1 cellular context compared by ENCODE assay signal in genomic region chr10:102245101-102245931, GRCh38.
A peak's percentile ranks its signal among the peaks of the same experiment; 100 is the strongest.
TF ChIP-seq lines count a peak whose summit lies in the region.

Gene GBF1, plus strand, starts transcription at chr10:102245532. Its CDS starts 13,407 bp downstream, at chr10:102258939.

TF ChIP-seq in HepG2, 621 proteins besides CTCF, POLR2A, EP300 and RAD21 (continued from another document and continues in another):
- no peak for TF ChIP-seq HOMEZ (CRISPR knock-in tag; IDR thresholded peaks at IDR 0.05; ENCODE audit: low read depth)
- TF ChIP-seq DNMT3B (CRISPR knock-in tag; conservative IDR thresholded peaks at IDR 0.05): no peak
- peak; percentile 97 for TF ChIP-seq ARID4A (CRISPR knock-in tag; IDR thresholded peaks at IDR 0.05; ENCODE audit: borderline replicate concordance)
- TF ChIP-seq SRF (IDR thresholded peaks at IDR 0.05; ENCODE audit: low read depth, low read length): peak; percentile 69
- no peak for TF ChIP-seq TCF12 (IDR thresholded peaks at IDR 0.05)
- no peak for TF ChIP-seq TCF12 (CRISPR knock-in tag; IDR thresholded peaks at IDR 0.05)
- TF ChIP-seq ZNF362 (CRISPR knock-in tag; IDR thresholded peaks at IDR 0.05; ENCODE audit: borderline replicate concordance): no peak
- peak; percentile 88 for TF ChIP-seq GATAD1 (CRISPR knock-in tag; IDR thresholded peaks at IDR 0.05)
- TF ChIP-seq ZSCAN30 (CRISPR knock-in tag; IDR thresholded peaks at IDR 0.05): no peak
- no peak for TF ChIP-seq ZNF510 (CRISPR knock-in tag; IDR thresholded peaks at IDR 0.05; ENCODE audit: low read depth)
- TF ChIP-seq GMEB2 (CRISPR knock-in tag; IDR thresholded peaks at IDR 0.05; ENCODE audit: low read depth): no peak
- no peak; the same call in 1 of the 2 replicates for TF ChIP-seq HIC2 (CRISPR knock-in tag; IDR thresholded peaks at IDR 0.05; ENCODE audit: low read depth)
- TF ChIP-seq ZNF619 (CRISPR knock-in tag; IDR thresholded peaks at IDR 0.05): peak; percentile 48; the same call in 1 of the 2 replicates
- no peak for TF ChIP-seq TARDBP (CRISPR knock-in tag; IDR thresholded peaks at IDR 0.05)
- TF ChIP-seq REXO4 (CRISPR knock-in tag; IDR thresholded peaks at IDR 0.05; ENCODE audit: borderline replicate concordance): no peak
- peak; percentile 97 for TF ChIP-seq NFYB (CRISPR knock-in tag; IDR thresholded peaks at IDR 0.05)
- TF ChIP-seq ISL2 (CRISPR knock-in tag; IDR thresholded peaks at IDR 0.05): peak; percentile 45; the same call in 1 of the 2 replicates
- TF ChIP-seq HBP1 (CRISPR knock-in tag; IDR thresholded peaks at IDR 0.05; ENCODE audit: low read depth): peak; percentile 35; the same call in 1 of the 2 replicates
- TF ChIP-seq PITX1 (CRISPR knock-in tag; IDR thresholded peaks at IDR 0.05): peak; percentile 64; the same call in 1 of the 2 replicates
- no peak for TF ChIP-seq REL (CRISPR knock-in tag; conservative IDR thresholded peaks at IDR 0.05)
- no peak for TF ChIP-seq ZKSCAN8 (CRISPR knock-in tag; IDR thresholded peaks at IDR 0.05; ENCODE audit: borderline replicate concordance)
- peak; percentile 40; the same call in 1 of the 2 replicates for TF ChIP-seq SALL2 (CRISPR knock-in tag; IDR thresholded peaks at IDR 0.05)
- no peak for TF ChIP-seq ZNF800 (CRISPR knock-in tag; IDR thresholded peaks at IDR 0.05)
- peak; percentile 56; the same call in 1 of the 3 replicates for TF ChIP-seq MXI1 (IDR thresholded peaks at IDR 0.05; ENCODE audit: borderline replicate concordance, low read depth, low read length)
- no peak for TF ChIP-seq CAMTA2 (CRISPR knock-in tag; IDR thresholded peaks at IDR 0.05; ENCODE audit: borderline replicate concordance)
- no peak for TF ChIP-seq ZNF180 (CRISPR knock-in tag; IDR thresholded peaks at IDR 0.05; ENCODE audit: borderline replicate concordance, low read depth)
- 0 out of 2 replicates have a peak, but pooled peaks have one; percentile 36 for TF ChIP-seq ZSCAN12 (CRISPR knock-in tag; IDR thresholded peaks at IDR 0.05)
- no peak for TF ChIP-seq SP1 (IDR thresholded peaks at IDR 0.05)
- peak; percentile 61; the same call in 1 of the 2 replicates for TF ChIP-seq SP1 (CRISPR knock-in tag; IDR thresholded peaks at IDR 0.05)
- no peak for TF ChIP-seq LRRFIP1 (CRISPR knock-in tag; conservative IDR thresholded peaks at IDR 0.05)
- TF ChIP-seq HNF1B (CRISPR knock-in tag; IDR thresholded peaks at IDR 0.05): no peak
- TF ChIP-seq ELK4 (CRISPR knock-in tag; IDR thresholded peaks at IDR 0.05; ENCODE audit: borderline replicate concordance): no peak
- no peak for TF ChIP-seq FOXA1 (IDR thresholded peaks at IDR 0.05)
- TF ChIP-seq FOXA1 (CRISPR knock-in tag; IDR thresholded peaks at IDR 0.05): no peak
- no peak for TF ChIP-seq SETDB1 (CRISPR knock-in tag; IDR thresholded peaks at IDR 0.05; ENCODE audit: borderline replicate concordance)
- TF ChIP-seq KDM4B (CRISPR knock-in tag; IDR thresholded peaks at IDR 0.05): 0 out of 2 replicates have a peak, but pooled peaks have one; percentile 60
- TF ChIP-seq AHR (CRISPR knock-in tag; IDR thresholded peaks at IDR 0.05): no peak
- no peak for TF ChIP-seq CERS6 (CRISPR knock-in tag; IDR thresholded peaks at IDR 0.05)
